ENCODE assay signal across 28 cellular contexts in the genomic region with DNA sequence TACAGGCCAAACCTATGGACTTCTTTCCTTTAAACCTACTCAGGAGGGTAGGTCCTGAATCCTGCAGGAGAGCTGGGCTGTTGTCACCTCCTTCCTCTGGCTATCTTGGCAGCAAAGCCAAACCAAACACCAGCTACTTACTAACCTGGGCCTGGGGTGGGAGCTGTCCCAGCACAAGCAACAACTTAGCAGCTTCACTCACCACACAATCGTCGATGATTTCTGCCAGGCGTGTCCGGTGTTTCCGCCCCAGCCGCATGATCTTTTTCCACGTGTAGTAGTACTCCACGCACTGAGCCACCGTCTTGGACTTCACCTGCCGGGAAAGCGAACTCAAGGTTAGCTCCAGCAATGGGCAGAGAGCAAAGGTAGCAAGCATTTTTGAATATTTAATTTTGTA. TPM values are rescaled to one million over a fixed set of nuclear protein-coding genes. Genes with fewer than 3 reads are reported as not detected.
"Had no signal": no experiment of that assay in that cellular context is flagged by ENCODE, and none has a peak within 500 bp of the region (broad histone marks: within the 10 kb centered on the region; RNA-seq: fewer than 3 reads in every experiment).

No MANE protein-coding gene starts in this region.

- H3K27me3 Mint-ChIP-seq: activated naive CD4-positive, alpha-beta T cell treated with anti-CD3 and anti-CD28 coated beads, Interleukin-2, amount 10 ng/mL, durations not matched to agents 7 days and 5 days; activated naive CD8-positive, alpha-beta T cell treated with anti-CD3 and anti-CD28 coated beads, Interleukin-2, amount 10 ng/mL, durations not matched to agents 7 days and 5 days; central memory CD8-positive, alpha-beta T cell; naive thymus-derived CD8-positive, alpha-beta T cell had no signal

- H3K4me3 Mint-ChIP-seq: activated naive CD4-positive, alpha-beta T cell treated with anti-CD3 and anti-CD28 coated beads, Interleukin-2, amount 10 ng/mL, durations not matched to agents 7 days and 5 days; activated naive CD8-positive, alpha-beta T cell treated with anti-CD3 and anti-CD28 coated beads, Interleukin-2, amount 10 ng/mL, durations not matched to agents 7 days and 5 days; activated T-cell treated with anti-CD3 and anti-CD28 coated beads, Interleukin-2, amount 50 U/mL, for 72 hours; central memory CD8-positive, alpha-beta T cell; naive thymus-derived CD8-positive, alpha-beta T cell; neural crest cell had no signal

- H3K27ac Mint-ChIP-seq: activated naive CD4-positive, alpha-beta T cell treated with anti-CD3 and anti-CD28 coated beads, Interleukin-2, amount 10 ng/mL, durations not matched to agents 7 days and 5 days; activated naive CD8-positive, alpha-beta T cell treated with anti-CD3 and anti-CD28 coated beads, Interleukin-2, amount 10 ng/mL, durations not matched to agents 7 days and 5 days; activated T-cell treated with anti-CD3 and anti-CD28 coated beads, Interleukin-2, amount 50 U/mL, for 72 hours had no signal

- H3K9me3 Mint-ChIP-seq: activated naive CD4-positive, alpha-beta T cell treated with anti-CD3 and anti-CD28 coated beads, Interleukin-2, amount 10 ng/mL, durations not matched to agents 7 days and 5 days; activated naive CD8-positive, alpha-beta T cell treated with anti-CD3 and anti-CD28 coated beads, Interleukin-2, amount 10 ng/mL, durations not matched to agents 7 days and 5 days; activated T-cell treated with anti-CD3 and anti-CD28 coated beads, Interleukin-2, amount 50 U/mL, for 72 hours; central memory CD8-positive, alpha-beta T cell; naive thymus-derived CD8-positive, alpha-beta T cell; neural crest cell had no signal

- H3K27ac ChIP-seq: ascending aorta, lower lobe of right lung, parathyroid adenoma, psoas muscle, right atrium auricular region, suprapubic skin, tibial artery, upper lobe of right lung had no signal

- DNase-seq: activated CD4-positive, alpha-beta T cell treated with anti-CD3 and anti-CD28 coated beads for 4 hours; activated CD4-positive, alpha-beta T cell treated with anti-CD3 and anti-CD28 coated beads, Interleukin-2, amount 50 U/mL, for 4 hours; activated naive CD4-positive, alpha-beta T cell treated with anti-CD3 and anti-CD28 coated beads, Interleukin-2, amount 10 ng/mL, durations not matched to agents 7 days and 5 days; activated naive CD8-positive, alpha-beta T cell treated with anti-CD3 and anti-CD28 coated beads, Interleukin-2, amount 10 ng/mL, durations not matched to agents 7 days and 5 days; activated T-cell treated with anti-CD3 and anti-CD28 coated beads for 4 hours; activated T-cell treated with anti-CD3 and anti-CD28 coated beads, Interleukin-2, amount 50 U/mL, for 72 hours; effector CD8-positive, alpha-beta T cell; foreskin fibroblast; head of caudate nucleus; hippocampal formation; left colon; lower lobe of right lung; mesenchymal stem cell; naive thymus-derived CD8-positive, alpha-beta T cell; occipital lobe; psoas muscle; stimulated activated CD4-positive, alpha-beta T cell treated with anti-CD3 and anti-CD28 coated beads, Interleukin-15, amount 100 ng/mL, for 24 hours; stimulated activated CD4-positive, alpha-beta T cell treated with anti-CD3 and anti-CD28 coated beads, Interleukin-2, amount 100 ng/mL, for 24 hours; stimulated activated naive CD4-positive, alpha-beta T cell; tibial artery; upper lobe of right lung had no signal

- H3K4me1 Mint-ChIP-seq: activated naive CD4-positive, alpha-beta T cell treated with anti-CD3 and anti-CD28 coated beads, Interleukin-2, amount 10 ng/mL, durations not matched to agents 7 days and 5 days; activated naive CD8-positive, alpha-beta T cell treated with anti-CD3 and anti-CD28 coated beads, Interleukin-2, amount 10 ng/mL, durations not matched to agents 7 days and 5 days; naive thymus-derived CD8-positive, alpha-beta T cell; neural crest cell had no signal

- ATAC-seq: activated T-cell treated with anti-CD3 and anti-CD28 coated beads, Interleukin-2, amount 50 U/mL, for 72 hours; esophagus mucosa; left colon; lower lobe of right lung; naive thymus-derived CD8-positive, alpha-beta T cell; psoas muscle; upper lobe of right lung had no signal

RNA-seq across cellular contexts. Expression of a gene that starts 48.3 kb away (rescaled TPM):
- total RNA-seq: occipital lobe had no signal
